Comparison of ENCODE assay signal across 1 cellular context in genomic region chr12:28172434-28173030, GRCh38.
TF ChIP-seq lines count a peak whose summit lies in the region.

No MANE protein-coding gene starts in this region.

TF ChIP-seq in H1, 55 proteins besides CTCF, POLR2A, EP300 and RAD21:
- TF ChIP-seq NANOG (IDR thresholded peaks at IDR 0.05; ENCODE audit: insufficient read depth, low read depth, low read length, poor library complexity, severe bottlenecking) = no peak
- no peak for TF ChIP-seq SAP30 (IDR thresholded peaks at IDR 0.05; ENCODE audit: insufficient read depth, insufficient replicate concordance, low read length)
- TF ChIP-seq BACH1 (IDR thresholded peaks at IDR 0.05; ENCODE audit: low read length) = no peak
- TF ChIP-seq SIRT6 (IDR thresholded peaks at IDR 0.05; ENCODE audit: low read length) = no peak
- no peak for TF ChIP-seq GTF2F1 (IDR thresholded peaks at IDR 0.05; ENCODE audit: borderline replicate concordance, low read depth, low read length)
- TF ChIP-seq SP2 (IDR thresholded peaks at IDR 0.05; ENCODE audit: low read length) = no peak
- TF ChIP-seq RNF2 (IDR thresholded peaks at IDR 0.05; ENCODE audit: borderline replicate concordance, low read depth, low read length, missing control alignments, poor library complexity, severe bottlenecking) = no peak
- no peak for TF ChIP-seq BCL11A (IDR thresholded peaks at IDR 0.05; ENCODE audit: low read depth in 2 of 2, low read length in 2 of 2)
- no peak for TF ChIP-seq CREB1 (IDR thresholded peaks at IDR 0.05)
- no peak for TF ChIP-seq SRF (IDR thresholded peaks at IDR 0.05; ENCODE audit: low read depth, low read length)
- no peak for TF ChIP-seq CHD1 (IDR thresholded peaks at IDR 0.05; ENCODE audit: low read depth, low read length)
- TF ChIP-seq, protein P1, sequence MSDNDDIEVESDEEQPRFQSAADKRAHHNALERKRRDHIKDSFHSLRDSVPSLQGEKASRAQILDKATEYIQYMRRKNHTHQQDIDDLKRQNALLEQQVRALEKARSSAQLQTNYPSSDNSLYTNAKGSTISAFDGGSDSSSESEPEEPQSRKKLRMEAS (IDR thresholded peaks at IDR 0.05) = no peak
- TF ChIP-seq KDM4A (IDR thresholded peaks at IDR 0.05; ENCODE audit: low read depth, low read length, severe bottlenecking) = no peak
- no peak for TF ChIP-seq TCF12 (IDR thresholded peaks at IDR 0.05; ENCODE audit: low read depth, low read length)
- no peak for TF ChIP-seq JUND (IDR thresholded peaks at IDR 0.05; ENCODE audit: low read length)
- TF ChIP-seq POU5F1 (IDR thresholded peaks at IDR 0.05; ENCODE audit: low read depth, low read length) = no peak
- no peak for TF ChIP-seq E2F6 (IDR thresholded peaks at IDR 0.05)
- TF ChIP-seq MAFK (IDR thresholded peaks at IDR 0.05; ENCODE audit: low read depth, low read length) = no peak
- TF ChIP-seq SIX5 (IDR thresholded peaks at IDR 0.05; ENCODE audit: low read depth, low read length) = no peak
- TF ChIP-seq HDAC6 (IDR thresholded peaks at IDR 0.05; ENCODE audit: low read depth, low read length) = no peak
